In the genomic region with DNA sequence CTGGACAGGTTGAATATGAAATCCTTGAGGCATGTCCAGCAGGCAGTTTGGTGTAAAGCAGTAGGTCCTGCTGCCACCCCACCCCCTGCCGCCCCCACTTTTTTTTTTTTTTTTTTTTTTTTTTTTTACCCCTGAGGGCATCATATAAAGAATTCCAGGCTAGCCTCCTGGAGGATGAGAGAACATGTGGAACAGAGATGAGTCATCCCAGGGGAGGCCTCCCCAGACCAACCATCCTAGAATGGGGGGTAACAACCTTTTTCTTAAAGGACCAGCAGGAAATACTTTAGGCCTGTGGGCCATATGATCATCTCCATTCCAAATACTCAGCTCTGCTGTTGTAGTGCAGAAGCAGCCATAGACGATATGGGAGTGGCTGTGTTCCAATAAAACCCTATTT, we compare ENCODE assay signal across 26 cellular contexts.
"Had no signal": no experiment of that assay in that cellular context is flagged by ENCODE, and none has a peak within 500 bp of the region (broad histone marks: within the 10 kb centered on the region; RNA-seq: fewer than 3 reads in every experiment).

No MANE protein-coding gene starts in this region.

- ATAC-seq: activated CD4-positive, alpha-beta T cell treated with anti-CD3 and anti-CD28 coated beads for 36 hours; body of pancreas; gastroesophageal sphincter; pancreas; psoas muscle; right cardiac atrium; upper lobe of right lung had no signal

- H3K36me3 ChIP-seq: cardiac muscle cell, esophagus squamous epithelium, gastroesophageal sphincter, pancreas, thyroid gland, upper lobe of right lung had no signal

- H3K27me3 Mint-ChIP-seq: activated B cell treated with CpG ODN at 0.5 μM for 24 hours; activated CD4-positive, alpha-beta T cell treated with anti-CD3 and anti-CD28 coated beads for 36 hours; memory B cell; stimulated activated naive CD8-positive, alpha-beta T cell treated with anti-CD3 and anti-CD28 coated beads, Interleukin-15, Interleukin-2, amounts not matched to agents 100 ng/mL and 50 ng/mL, for 24 hours had no signal

- H3K4me3 ChIP-seq: body of pancreas, cardiac muscle cell, esophagus squamous epithelium, gastroesophageal sphincter, pancreas, psoas muscle, thyroid gland, upper lobe of right lung had no signal

- DNase-seq: activated B cell treated with CpG ODN at 0.5 μM for 24 hours; activated CD4-positive, alpha-beta T cell treated with anti-CD3 and anti-CD28 coated beads for 36 hours; activated CD4-positive, alpha-beta T cell treated with anti-CD3 and anti-CD28 coated beads, Interleukin-2, amount 50 U/mL, for 48 hours; activated gamma-delta T cell treated with Interleukin-2 at 50 U/mL for 16 hours; anterior cingulate cortex; body of pancreas; cortex of kidney; endodermal cell; esophagus squamous epithelium; head of caudate nucleus; hypothalamus; nephron progenitor cell; pancreas; psoas muscle; right cardiac atrium; stimulated activated CD4-positive, alpha-beta T cell treated with anti-CD3 and anti-CD28 coated beads, Interleukin-12 subunit alpha, Interleukin-12 subunit beta, amount 100 ng/mL, for 4 hours; stimulated activated CD4-positive, alpha-beta T cell treated with anti-CD3 and anti-CD28 coated beads, Interleukin-4, amount 100 ng/mL, for 4 hours; substantia nigra; T-helper 9 cell; thyroid gland; upper lobe of right lung had no signal

- H3K4me1 ChIP-seq: body of pancreas, gastroesophageal sphincter, thyroid gland had no signal

- H3K27ac ChIP-seq: body of pancreas, cardiac muscle cell, esophagus squamous epithelium, gastroesophageal sphincter, pancreas, psoas muscle, thyroid gland, upper lobe of right lung had no signal

- H3K4me3 Mint-ChIP-seq: activated B cell treated with CpG ODN at 0.5 μM for 24 hours; activated CD4-positive, alpha-beta T cell treated with anti-CD3 and anti-CD28 coated beads for 36 hours; activated T-helper 1 cell treated with anti-CD3 and anti-CD28 coated beads, Interleukin-12 subunit alpha, Interleukin-12 subunit beta, Interleukin-2, Interleukin-4 antibody, amounts not matched to agents 30 ng/mL and 10 ng/mL and 1 ng/mL, durations not matched to agents 14 hours and 24 hours and 36 hours; endodermal cell; memory B cell; nephron progenitor cell had no signal

- H3K27ac Mint-ChIP-seq: activated T-helper 1 cell treated with anti-CD3 and anti-CD28 coated beads, Interleukin-12 subunit alpha, Interleukin-12 subunit beta, Interleukin-2, Interleukin-4 antibody, amounts not matched to agents 30 ng/mL and 10 ng/mL and 1 ng/mL, durations not matched to agents 14 hours and 24 hours and 36 hours; endodermal cell; memory B cell; nephron progenitor cell had no signal

- H3K27me3 ChIP-seq: body of pancreas, cardiac muscle cell, esophagus squamous epithelium, gastroesophageal sphincter, pancreas, thyroid gland, upper lobe of right lung had no signal

- H3K9me3 Mint-ChIP-seq: activated B cell treated with CpG ODN at 0.5 μM for 24 hours; activated T-helper 1 cell treated with anti-CD3 and anti-CD28 coated beads, Interleukin-12 subunit alpha, Interleukin-12 subunit beta, Interleukin-2, Interleukin-4 antibody, amounts not matched to agents 30 ng/mL and 10 ng/mL and 1 ng/mL, durations not matched to agents 14 hours and 24 hours and 36 hours; memory B cell; stimulated activated naive CD8-positive, alpha-beta T cell treated with anti-CD3 and anti-CD28 coated beads, Interleukin-15, Interleukin-2, amounts not matched to agents 100 ng/mL and 50 ng/mL, for 24 hours had no signal
